Comparison of ENCODE assay signal across 9 cellular contexts in the genomic region with DNA sequence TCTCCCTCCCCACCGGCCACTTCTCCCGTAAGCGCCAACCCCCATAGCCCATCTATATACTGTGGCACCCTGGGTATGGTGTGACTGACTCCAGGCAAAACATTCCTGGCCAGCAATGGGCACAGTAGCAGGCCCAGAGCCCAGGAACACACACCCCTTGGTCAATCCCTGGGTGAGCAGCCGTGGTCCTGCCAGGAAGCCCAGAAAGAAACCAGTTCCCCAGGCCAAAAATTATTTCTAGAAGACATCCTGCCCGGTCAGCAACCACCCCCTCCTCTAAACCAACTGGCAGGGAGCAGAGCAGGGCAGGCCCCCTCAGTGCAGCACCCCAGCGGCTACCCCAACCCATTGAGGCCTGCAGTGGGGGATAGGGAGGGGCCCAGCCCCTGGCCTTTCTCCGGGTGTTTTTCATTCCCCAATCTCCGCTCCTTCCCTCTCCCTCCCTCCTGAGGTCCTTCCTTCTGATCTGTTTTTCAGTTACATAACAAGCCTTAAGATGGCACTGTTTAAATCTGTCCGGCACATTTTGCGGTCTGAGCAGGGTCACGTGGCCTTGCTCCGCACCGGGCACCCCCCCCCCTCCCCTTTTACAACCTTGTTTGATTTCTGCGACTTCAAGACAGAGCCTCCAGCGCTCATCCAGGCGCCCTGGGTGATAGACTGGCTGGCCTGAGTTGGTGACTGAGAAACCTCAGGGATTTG. TPM values are rescaled to one million over a fixed set of nuclear protein-coding genes. Genes with fewer than 3 reads are reported as not detected.
A peak's percentile ranks its signal among the peaks of the same experiment; 100 is the strongest.
DNase-seq lines count a peak whose midpoint lies in the region; ATAC-seq and TF ChIP-seq lines count a peak whose summit lies in the region.
"Had no signal": no experiment of that assay in that cellular context is flagged by ENCODE, and none has a peak within 500 bp of the region (broad histone marks: within the 10 kb centered on the region; RNA-seq: fewer than 3 reads in every experiment).

No MANE protein-coding gene starts in this region.

- H3K4me3 Mint-ChIP-seq in activated B cell treated with CpG ODN at 0.5 μM for 24 hours, result peak overlapping the region; percentile 71
- peak overlapping the region; percentile 91 for H3K4me3 Mint-ChIP-seq in glutamatergic neuron (ENCODE audit: unreplicated experiment)

- H3K27me3 Mint-ChIP-seq in activated B cell treated with CpG ODN at 0.5 μM for 24 hours (peaks cover 57% of the 10 kb centered on the region), glutamatergic neuron (ENCODE audit: unreplicated experiment) (peaks cover 26% of the 10 kb centered on the region)

- POLR2A ChIA-PET in activated B cell treated with CpG ODN at 0.5 μM for 24 hours (lab: Charles Lee), result interaction anchor here (2.5 kb wide), 1 partner anchor 20 kb away, joined by 11 read pairs; no protein-coding TSS in a partner anchor

- CTCF ChIA-PET in activated B cell treated with CpG ODN at 0.5 μM for 24 hours (lab: Charles Lee), result no interaction called here

- H3K27ac Mint-ChIP-seq in activated B cell treated with CpG ODN at 0.5 μM for 24 hours, result no peak overlapping the region
- H3K27ac Mint-ChIP-seq in glutamatergic neuron (ENCODE audit: unreplicated experiment), result no peak overlapping the region

- DNase-seq in NCI-H1417 (lab: John Stamatoyannopoulos, UW), result peak; percentile 28 to 64 (median 59)
- DNase-seq in NCI-H1417 treated with DMSO at 0.1 percent for 48 hours (lab: John Stamatoyannopoulos, UW), result no peak
- DNase-seq in activated B cell treated with CpG ODN at 0.5 μM for 24 hours, result no peak
- DNase-seq in glutamatergic neuron, result no peak
- no peak for DNase-seq in SKM-1 (lab: John Stamatoyannopoulos, UW; ENCODE audit: unreplicated experiment)
- DNase-seq in activated CD4-positive, CD25-positive, alpha-beta regulatory T cell treated with anti-CD3 and anti-CD28 coated beads, Interleukin-2, amount 50 U/mL, for 72 hours, result no peak
- DNase-seq: DND-41 had no signal

- ATAC-seq in activated B cell treated with CpG ODN at 0.5 μM for 24 hours (ENCODE audit: low read depth), result no peak
- ATAC-seq in HG02678 (IDR thresholded peaks at IDR 0.05; ENCODE audit: unreplicated experiment), result no peak

- H3K9me3 Mint-ChIP-seq in activated B cell treated with CpG ODN at 0.5 μM for 24 hours (no peaks in the 10 kb centered on the region), glutamatergic neuron (ENCODE audit: unreplicated experiment) (peaks cover 11% of the 10 kb centered on the region)

- intact Hi-C loops in activated B cell treated with CpG ODN at 0.5 μM for 24 hours (cut with micrococcal nuclease), result no loop called here

- H3K36me3 Mint-ChIP-seq in activated B cell treated with CpG ODN at 0.5 μM for 24 hours (ENCODE audit: low read depth), result no peaks in the 10 kb centered on the region
- H3K36me3 Mint-ChIP-seq in glutamatergic neuron (ENCODE audit: unreplicated experiment), result peaks cover 5% of the 10 kb centered on the region

- TF ChIP-seq CTCF in LNCAP (IDR thresholded peaks at IDR 0.05), result peak; percentile 55
- TF ChIP-seq CTCF in activated B cell treated with CpG ODN at 0.5 μM for 24 hours (IDR thresholded peaks at IDR 0.05), result no peak
- no peak for TF ChIP-seq CTCF in glutamatergic neuron (IDR thresholded peaks at IDR 0.05; ENCODE audit: partially characterized antibody, unreplicated experiment)

- peaks cover 28% of the 10 kb centered on the region for H3K4me1 Mint-ChIP-seq in activated B cell treated with CpG ODN at 0.5 μM for 24 hours
- H3K4me1 Mint-ChIP-seq in glutamatergic neuron (ENCODE audit: low read depth, unreplicated experiment), result peaks cover 16% of the 10 kb centered on the region

RNA-seq across cellular contexts. Expression of gene NPTX1, which starts 2.0 kb away (rescaled TPM):
- total RNA-seq in activated B cell treated with CpG ODN at 0.5 μM for 24 hours, result 0.20 and 0.22 TPM in 2 replicates
- total RNA-seq in glutamatergic neuron (ENCODE audit: unreplicated experiment), result 18.1 TPM

RNA-seq across cellular contexts. Expression of gene ENDOV, which starts 59.4 kb away (rescaled TPM):
- 26.8 and 28.1 TPM in 2 replicates for total RNA-seq in activated B cell treated with CpG ODN at 0.5 μM for 24 hours
- total RNA-seq in glutamatergic neuron (ENCODE audit: unreplicated experiment), result 42.1 TPM

Comparison
In these comparisons a context has a peak if more than half of its experiments do, and no peak if none do; other contexts are left out.
1. DNase-seq: peak in NCI-H1417 (3 of 3); none in NCI-H1417 treated with DMSO at 0.1 percent for 48 hours (single experiment), activated B cell treated with CpG ODN at 0.5 μM for 24 hours (single experiment), glutamatergic neuron (single experiment), SKM-1 (single experiment) and activated CD4-positive, CD25-positive, alpha-beta regulatory T cell treated with anti-CD3 and anti-CD28 coated beads, Interleukin-2, amount 50 U/mL, for 72 hours (single experiment).
2. RNA of gene NPTX1, which starts 2.0 kb away (total RNA-seq): 18.1 TPM in glutamatergic neuron (single experiment); 0.20 to 0.22 TPM in activated B cell treated with CpG ODN at 0.5 μM for 24 hours; every median in the first group is over 10 times any median in the second.